In the genomic region with DNA sequence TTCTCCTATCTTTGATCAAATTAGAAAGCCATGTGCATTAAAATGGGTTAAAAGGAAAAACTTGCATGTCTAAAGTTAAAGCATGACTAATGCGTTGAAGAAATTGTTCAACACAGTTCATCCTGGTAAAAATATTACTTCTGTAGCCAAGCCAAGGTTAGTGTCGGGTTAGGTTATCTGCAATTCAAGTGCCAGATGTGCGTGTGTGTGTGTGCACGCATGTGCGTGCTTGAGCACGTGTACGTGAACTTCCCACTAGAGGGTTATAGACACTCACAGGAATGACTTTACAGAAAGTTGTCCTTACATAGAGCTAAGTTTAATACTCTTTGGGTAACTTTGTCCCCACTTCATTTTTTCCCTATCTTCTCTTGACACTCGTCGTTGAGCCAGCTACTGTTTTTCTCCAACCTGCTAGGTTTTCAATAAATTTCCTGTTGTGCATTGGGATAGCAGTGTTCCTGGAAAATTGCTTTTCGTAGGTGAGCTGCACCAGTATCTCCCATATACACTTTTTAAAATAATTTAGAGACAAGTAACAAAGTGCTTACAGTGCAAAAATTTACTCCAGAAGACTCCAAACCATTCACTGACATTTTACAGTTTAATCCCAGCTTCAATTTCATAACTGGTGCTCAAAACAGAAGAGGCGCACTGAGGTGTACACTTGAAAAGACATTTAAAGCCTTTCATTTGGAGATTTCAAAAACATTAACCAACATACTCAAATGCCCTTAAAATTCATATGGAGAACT, we compare ENCODE assay signal across 33 cellular contexts.
"Had no signal": no experiment of that assay in that cellular context is flagged by ENCODE, and none has a peak within 500 bp of the region (broad histone marks: within the 10 kb centered on the region; RNA-seq: fewer than 3 reads in every experiment).

No MANE protein-coding gene starts in this region.

- H3K27ac Mint-ChIP-seq: activated CD4-positive, alpha-beta memory T cell treated with anti-CD3 and anti-CD28 coated beads for 36 hours; activated CD4-positive, alpha-beta T cell treated with anti-CD3 and anti-CD28 coated beads, Interleukin-2, amount 10 ng/mL, durations not matched to agents 24 days and 14 days; activated naive CD4-positive, alpha-beta T cell treated with anti-CD3 and anti-CD28 coated beads, Interleukin-2, amount 10 ng/mL, durations not matched to agents 7 days and 5 days; activated naive CD8-positive, alpha-beta T cell treated with anti-CD3 and anti-CD28 coated beads, Interleukin-2, amount 10 ng/mL, durations not matched to agents 7 days and 5 days; brain; endodermal cell; immature natural killer cell; natural killer cell treated with Interleukin-12 subunit alpha and Interleukin-12 subunit beta and Interleukin-15 and Interleukin-18, amount 100 ng/mL, for 72 hours; stimulated activated memory B cell treated with anti-CD40 and anti-IgM and Interleukin-4, amounts not matched to agents 10 μg/mL and 1 μg/mL and 100 μg/mL, for 72 hours; stimulated activated naive CD8-positive, alpha-beta T cell treated with anti-CD3 and anti-CD28 coated beads, Interleukin-15, amount 100 ng/mL, for 72 hours; type B pancreatic cell had no signal

- ATAC-seq: gastrocnemius medialis; left lobe of liver; mucosa of descending colon; natural killer cell treated with Interleukin-12 subunit alpha and Interleukin-12 subunit beta and Interleukin-15 and Interleukin-18, amount 100 ng/mL, for 72 hours; stimulated activated memory B cell treated with anti-CD40 and anti-IgM and Interleukin-4, amounts not matched to agents 10 μg/mL and 1 μg/mL and 100 μg/mL, for 72 hours; stimulated activated naive CD8-positive, alpha-beta T cell treated with anti-CD3 and anti-CD28 coated beads, Interleukin-15, amount 100 ng/mL, for 72 hours had no signal

- H3K36me3 Mint-ChIP-seq: activated CD4-positive, alpha-beta memory T cell treated with anti-CD3 and anti-CD28 coated beads for 36 hours; activated naive CD4-positive, alpha-beta T cell treated with anti-CD3 and anti-CD28 coated beads, Interleukin-2, amount 10 ng/mL, durations not matched to agents 7 days and 5 days; activated naive CD8-positive, alpha-beta T cell treated with anti-CD3 and anti-CD28 coated beads, Interleukin-2, amount 10 ng/mL, durations not matched to agents 7 days and 5 days; brain; immature natural killer cell; natural killer cell treated with Interleukin-12 subunit alpha and Interleukin-12 subunit beta and Interleukin-15 and Interleukin-18, amount 100 ng/mL, for 72 hours; stimulated activated memory B cell treated with anti-CD40 and anti-IgM and Interleukin-4, amounts not matched to agents 10 μg/mL and 1 μg/mL and 100 μg/mL, for 72 hours; type B pancreatic cell had no signal

- DNase-seq: activated CD4-positive, alpha-beta memory T cell treated with anti-CD3 and anti-CD28 coated beads for 36 hours; activated CD4-positive, alpha-beta T cell treated with anti-CD3 and anti-CD28 coated beads, Interleukin-2, amount 10 ng/mL, durations not matched to agents 24 days and 14 days; activated CD4-positive, CD25-positive, alpha-beta regulatory T cell treated with anti-CD3 and anti-CD28 coated beads, Interleukin-2, amount 50 U/mL, for 72 hours; activated CD8-positive, alpha-beta memory T cell treated with anti-CD3 and anti-CD28 coated beads, Interleukin-2, amount 50 U/mL, for 4 hours; activated gamma-delta T cell; activated naive CD4-positive, alpha-beta T cell treated with anti-CD3 and anti-CD28 coated beads, Interleukin-2, amount 10 ng/mL, durations not matched to agents 7 days and 5 days; activated naive CD8-positive, alpha-beta T cell treated with anti-CD3 and anti-CD28 coated beads, Interleukin-2, amount 10 ng/mL, durations not matched to agents 7 days and 5 days; activated T-cell treated with anti-CD3 and anti-CD28 coated beads, Interleukin-2, amount 50 U/mL, for 1 hour; caudate nucleus; endodermal cell; gastrocnemius medialis; hypothalamus; immature natural killer cell; mesendoderm; mucosa of descending colon; sigmoid colon; stimulated activated CD4-positive, alpha-beta T cell treated with anti-CD3 and anti-CD28 coated beads, Interleukin-1b, Interleukin-23, amount 100 ng/mL, for 48 hours; stimulated activated CD4-positive, alpha-beta T cell treated with anti-CD3 and anti-CD28 coated beads, Interleukin-4, amount 100 ng/mL, for 4 hours; stimulated activated CD8-positive, alpha-beta memory T cell treated with anti-CD3 and anti-CD28 coated beads, Interleukin-4, amount 100 ng/mL, for 48 hours; stimulated activated naive CD8-positive, alpha-beta T cell treated with anti-CD3 and anti-CD28 coated beads, Interleukin-15, amount 100 ng/mL, for 72 hours; substantia nigra; T-helper 2 cell had no signal

- H3K27me3 Mint-ChIP-seq: activated CD4-positive, alpha-beta memory T cell treated with anti-CD3 and anti-CD28 coated beads for 36 hours; activated CD4-positive, alpha-beta T cell treated with anti-CD3 and anti-CD28 coated beads, Interleukin-2, amount 10 ng/mL, durations not matched to agents 24 days and 14 days; activated naive CD4-positive, alpha-beta T cell treated with anti-CD3 and anti-CD28 coated beads, Interleukin-2, amount 10 ng/mL, durations not matched to agents 7 days and 5 days; activated naive CD8-positive, alpha-beta T cell treated with anti-CD3 and anti-CD28 coated beads, Interleukin-2, amount 10 ng/mL, durations not matched to agents 7 days and 5 days; natural killer cell treated with Interleukin-12 subunit alpha and Interleukin-12 subunit beta and Interleukin-15 and Interleukin-18, amount 100 ng/mL, for 72 hours; stimulated activated memory B cell treated with anti-CD40 and anti-IgM and Interleukin-4, amounts not matched to agents 10 μg/mL and 1 μg/mL and 100 μg/mL, for 72 hours; stimulated activated naive CD8-positive, alpha-beta T cell treated with anti-CD3 and anti-CD28 coated beads, Interleukin-15, amount 100 ng/mL, for 72 hours; type B pancreatic cell had no signal

- H3K9me3 Mint-ChIP-seq: activated CD4-positive, alpha-beta memory T cell treated with anti-CD3 and anti-CD28 coated beads for 36 hours; activated naive CD8-positive, alpha-beta T cell treated with anti-CD3 and anti-CD28 coated beads, Interleukin-2, amount 10 ng/mL, durations not matched to agents 7 days and 5 days; brain; endodermal cell; stimulated activated memory B cell treated with anti-CD40 and anti-IgM and Interleukin-4, amounts not matched to agents 10 μg/mL and 1 μg/mL and 100 μg/mL, for 72 hours; stimulated activated naive CD8-positive, alpha-beta T cell treated with anti-CD3 and anti-CD28 coated beads, Interleukin-15, amount 100 ng/mL, for 72 hours; type B pancreatic cell had no signal

- H3K27me3 ChIP-seq: ascending aorta, esophagus muscularis mucosa, gastrocnemius medialis, neutrophil, sigmoid colon, uterus had no signal

- H3K4me1 ChIP-seq: uterus had no signal

- H3K27ac ChIP-seq: esophagus muscularis mucosa, gastrocnemius medialis, neutrophil, sigmoid colon, uterus had no signal

- H3K4me2 ChIP-seq: smooth muscle cell had no signal

- H3K4me3 ChIP-seq: ascending aorta, esophagus muscularis mucosa, gastrocnemius medialis, lung, mucosa of descending colon, sigmoid colon, smooth muscle cell, uterus had no signal

- H3K9me3 ChIP-seq: ascending aorta, esophagus muscularis mucosa, gastrocnemius medialis, mucosa of descending colon, neutrophil, sigmoid colon, uterus had no signal

- H3K4me1 Mint-ChIP-seq: activated CD4-positive, alpha-beta T cell treated with anti-CD3 and anti-CD28 coated beads, Interleukin-2, amount 10 ng/mL, durations not matched to agents 24 days and 14 days; activated naive CD4-positive, alpha-beta T cell treated with anti-CD3 and anti-CD28 coated beads, Interleukin-2, amount 10 ng/mL, durations not matched to agents 7 days and 5 days; activated naive CD8-positive, alpha-beta T cell treated with anti-CD3 and anti-CD28 coated beads, Interleukin-2, amount 10 ng/mL, durations not matched to agents 7 days and 5 days; immature natural killer cell; stimulated activated memory B cell treated with anti-CD40 and anti-IgM and Interleukin-4, amounts not matched to agents 10 μg/mL and 1 μg/mL and 100 μg/mL, for 72 hours; stimulated activated naive CD8-positive, alpha-beta T cell treated with anti-CD3 and anti-CD28 coated beads, Interleukin-15, amount 100 ng/mL, for 72 hours had no signal

- H3K4me3 Mint-ChIP-seq: activated CD4-positive, alpha-beta memory T cell treated with anti-CD3 and anti-CD28 coated beads for 36 hours; activated CD4-positive, alpha-beta T cell treated with anti-CD3 and anti-CD28 coated beads, Interleukin-2, amount 10 ng/mL, durations not matched to agents 24 days and 14 days; activated naive CD4-positive, alpha-beta T cell treated with anti-CD3 and anti-CD28 coated beads, Interleukin-2, amount 10 ng/mL, durations not matched to agents 7 days and 5 days; activated naive CD8-positive, alpha-beta T cell treated with anti-CD3 and anti-CD28 coated beads, Interleukin-2, amount 10 ng/mL, durations not matched to agents 7 days and 5 days; brain; endodermal cell; immature natural killer cell; natural killer cell treated with Interleukin-12 subunit alpha and Interleukin-12 subunit beta and Interleukin-15 and Interleukin-18, amount 100 ng/mL, for 72 hours; stimulated activated memory B cell treated with anti-CD40 and anti-IgM and Interleukin-4, amounts not matched to agents 10 μg/mL and 1 μg/mL and 100 μg/mL, for 72 hours; stimulated activated naive CD8-positive, alpha-beta T cell treated with anti-CD3 and anti-CD28 coated beads, Interleukin-15, amount 100 ng/mL, for 72 hours; type B pancreatic cell had no signal

- H3K36me3 ChIP-seq: ascending aorta, esophagus muscularis mucosa, gastrocnemius medialis, neutrophil, sigmoid colon, uterus had no signal
